ENCODE assay signal across 17 cellular contexts in genomic region chr1:100924212-100924611, GRCh38. TPM values are rescaled to one million over a fixed set of nuclear protein-coding genes. Genes with fewer than 3 reads are reported as not detected.
A peak's percentile ranks its signal among the peaks of the same experiment; 100 is the strongest.
DNase-seq lines count a peak whose midpoint lies in the region.
"Had no signal": no experiment of that assay in that cellular context is flagged by ENCODE, and none has a peak within 500 bp of the region (broad histone marks: within the 10 kb centered on the region; RNA-seq: fewer than 3 reads in every experiment).

No MANE protein-coding gene starts in this region.

- peaks cover 14 to 36% (median 15%) of the 10 kb centered on the region in 3 donors for H3K36me3 Mint-ChIP-seq in CD8-positive, alpha-beta memory T cell
- H3K36me3 Mint-ChIP-seq in IgD-negative memory B cell = peaks cover 3% of the 10 kb centered on the region
- peaks cover 28% of the 10 kb centered on the region for H3K36me3 Mint-ChIP-seq in activated naive CD8-positive, alpha-beta T cell

- POLR2A ChIA-PET in CD8-positive, alpha-beta memory T cell (lab: Charles Lee) = interaction anchor here (1.9 kb wide), 1 partner anchor 316 kb away, joined by 6 read pairs; no protein-coding TSS in a partner anchor

- H3K27ac Mint-ChIP-seq in CD8-positive, alpha-beta memory T cell = peak overlapping the region in 4 of 8 donors; percentile 88 to 99 (median 94)
- peak overlapping the region; percentile 9 to 84 (median 31) for H3K27ac Mint-ChIP-seq in IgD-negative memory B cell
- H3K27ac Mint-ChIP-seq in activated naive CD8-positive, alpha-beta T cell = no peak overlapping the region

- no peaks in the 10 kb centered on the region for H3K27me3 ChIP-seq in CD8-positive, alpha-beta memory T cell (ENCODE audit: insufficient read depth, low read length, poor library complexity, severe bottlenecking)
- H3K27me3 ChIP-seq: cardiac muscle cell, Peyer's patch had no signal

- no peaks in the 10 kb centered on the region for H3K9me3 ChIP-seq in CD8-positive, alpha-beta memory T cell (ENCODE audit: low read length)
- H3K9me3 ChIP-seq: Peyer's patch had no signal

- peaks cover 0 to 4% (median 0%) of the 10 kb centered on the region in 5 donors for H3K9me3 Mint-ChIP-seq in CD8-positive, alpha-beta memory T cell
- no peaks in the 10 kb centered on the region for H3K9me3 Mint-ChIP-seq in IgD-negative memory B cell
- peaks cover 3% of the 10 kb centered on the region for H3K9me3 Mint-ChIP-seq in activated naive CD8-positive, alpha-beta T cell (ENCODE audit: low read depth)

- DNase-seq in CD8-positive, alpha-beta memory T cell = no peak
- DNase-seq in iris pigment epithelial cell (ENCODE audit: low read depth) = peak; percentile 74
- DNase-seq in HPDE6-E6E7 (ENCODE audit: extremely low spot score) = no peak
- DNase-seq in NCI-H524 treated with DMSO at 0.1 percent for 48 hours (lab: John Stamatoyannopoulos, UW) = no peak
- DNase-seq in nucleus accumbens (lab: John Stamatoyannopoulos, UW) = no peak
- no peak for DNase-seq in COLO668 (lab: John Stamatoyannopoulos, UW; ENCODE audit: unreplicated experiment)
- DNase-seq: DMS79 treated with DMSO at 0.1 percent for 48 hours; mesenchymal stem cell; NCI-H1105; NCI-H446 treated with DMSO at 0.1 percent for 48 hours; Peyer's patch; stimulated activated naive CD8-positive, alpha-beta T cell treated with anti-CD3 and anti-CD28 coated beads, Interleukin-15, amount 100 ng/mL, for 72 hours; T-helper 9 cell had no signal

- peaks cover 65% of the 10 kb centered on the region for H3K4me1 ChIP-seq in CD8-positive, alpha-beta memory T cell (ENCODE audit: insufficient read depth, low read length)
- H3K4me1 ChIP-seq: parathyroid adenoma, Peyer's patch had no signal

- H3K36me3 ChIP-seq in CD8-positive, alpha-beta memory T cell (ENCODE audit: insufficient read depth, low read length) = peaks cover 2% of the 10 kb centered on the region
- H3K36me3 ChIP-seq: cardiac muscle cell had no signal

- CTCF ChIA-PET in CD8-positive, alpha-beta memory T cell (lab: Charles Lee) = interaction anchor here (1.1 to 6.2 kb wide), 3 partner anchors 315 to 385 kb away, joined by 4 to 68 read pairs (median 39); no protein-coding TSS in a partner anchor

- no peak overlapping the region for H3K4me3 ChIP-seq in CD8-positive, alpha-beta memory T cell (ENCODE audit: low read length)
- H3K4me3 ChIP-seq: cardiac muscle cell, Peyer's patch had no signal

- H3K4me1 Mint-ChIP-seq in CD8-positive, alpha-beta memory T cell = peaks cover 15 to 27% (median 15%) of the 10 kb centered on the region in 3 donors
- H3K4me1 Mint-ChIP-seq in IgD-negative memory B cell = peaks cover 9 to 20% (median 13%) of the 10 kb centered on the region in 3 donors
- H3K4me1 Mint-ChIP-seq in activated naive CD8-positive, alpha-beta T cell (ENCODE audit: low read depth) = peaks cover 22% of the 10 kb centered on the region

- no peaks in the 10 kb centered on the region for H3K27me3 Mint-ChIP-seq in CD8-positive, alpha-beta memory T cell
- no peaks in the 10 kb centered on the region for H3K27me3 Mint-ChIP-seq in IgD-negative memory B cell
- no peaks in the 10 kb centered on the region for H3K27me3 Mint-ChIP-seq in activated naive CD8-positive, alpha-beta T cell
- H3K27me3 Mint-ChIP-seq: stimulated activated naive CD8-positive, alpha-beta T cell treated with anti-CD3 and anti-CD28 coated beads, Interleukin-15, amount 100 ng/mL, for 72 hours had no signal

- H3K4me3 Mint-ChIP-seq in CD8-positive, alpha-beta memory T cell = peak overlapping the region in 4 of 7 donors; percentile 46 to 60 (median 52)
- no peak overlapping the region for H3K4me3 Mint-ChIP-seq in IgD-negative memory B cell
- H3K4me3 Mint-ChIP-seq in activated naive CD8-positive, alpha-beta T cell = peak overlapping the region; percentile 48
- H3K4me3 Mint-ChIP-seq: stimulated activated naive CD8-positive, alpha-beta T cell treated with anti-CD3 and anti-CD28 coated beads, Interleukin-15, amount 100 ng/mL, for 72 hours had no signal

- H3K27ac ChIP-seq in CD8-positive, alpha-beta memory T cell (ENCODE audit: low read depth, low read length) = no peak overlapping the region
- H3K27ac ChIP-seq: cardiac muscle cell, parathyroid adenoma, Peyer's patch had no signal

RNA-seq across cellular contexts. Expression of gene SLC30A7, which starts 28.3 kb away (rescaled TPM):
- 10 to 100 TPM; 47.0 to 47.4 TPM for total RNA-seq in CD8-positive, alpha-beta memory T cell
- polyA plus RNA-seq in CD8-positive, alpha-beta memory T cell = 12.7 TPM
- 8.3 TPM for polyA plus RNA-seq in IgD-negative memory B cell

RNA-seq across cellular contexts. Expression of gene EXTL2, which starts 29.6 kb away (rescaled TPM):
- 10 to 100 TPM; 11.5 to 12.9 TPM for total RNA-seq in CD8-positive, alpha-beta memory T cell
- polyA plus RNA-seq in CD8-positive, alpha-beta memory T cell = 3.2 TPM
- 2.6 TPM for polyA plus RNA-seq in IgD-negative memory B cell

Comparison
In these comparisons a context has a peak if more than half of its experiments do, and no peak if none do; other contexts are left out.
1. H3K4me3 Mint-ChIP-seq: peak in CD8-positive, alpha-beta memory T cell (4 of 7) and activated naive CD8-positive, alpha-beta T cell (single experiment); none in IgD-negative memory B cell (0 of 4).